Comparison of ENCODE assay signal across 9 cellular contexts in genomic region chr10:117137031-117137910, GRCh38. TPM values are rescaled to one million over a fixed set of nuclear protein-coding genes. Genes with fewer than 3 reads are reported as not detected.
A peak's percentile ranks its signal among the peaks of the same experiment; 100 is the strongest.
DNase-seq lines count a peak whose midpoint lies in the region; ATAC-seq lines count a peak whose summit lies in the region.
"Had no signal": no experiment of that assay in that cellular context is flagged by ENCODE, and none has a peak within 500 bp of the region (broad histone marks: within the 10 kb centered on the region; RNA-seq: fewer than 3 reads in every experiment).

No MANE protein-coding gene starts in this region.

- peak; percentile 50 for DNase-seq in AG08396 (ENCODE audit: low spot score)
- DNase-seq in myocyte (ENCODE audit: low read depth), result peak; percentile 7
- DNase-seq in foreskin melanocyte, result no peak
- DNase-seq in SHP77 (lab: John Stamatoyannopoulos, UW), result no peak

- ATAC-seq in GM21723 (IDR thresholded peaks at IDR 0.05; ENCODE audit: unreplicated experiment), result no peak
- ATAC-seq in HG02885 (IDR thresholded peaks at IDR 0.05; ENCODE audit: poor library complexity, unreplicated experiment), result no peak

- no peaks in the 10 kb centered on the region for H3K9me3 ChIP-seq in HUES48 (ENCODE audit: control insufficient read depth, insufficient read depth, low read length)
- no peaks in the 10 kb centered on the region for H3K9me3 ChIP-seq in ectodermal cell (ENCODE audit: control insufficient read depth, low read length)

- no peak overlapping the region for H3K27ac ChIP-seq in HUES48 (ENCODE audit: low read depth, low read length)
- no peak overlapping the region for H3K27ac ChIP-seq in ectodermal cell (ENCODE audit: insufficient read depth, low read depth, low read length, poor library complexity, severe bottlenecking)
- H3K27ac ChIP-seq: SJSA1 had no signal

- H3K27me3 ChIP-seq in HUES48 (ENCODE audit: control insufficient read depth, insufficient read depth, low read length) (peaks cover 99% of the 10 kb centered on the region), ectodermal cell (ENCODE audit: control insufficient read depth, insufficient read depth, low read length, poor library complexity, severe bottlenecking) (peaks cover 100% of the 10 kb centered on the region)

- H3K4me3 ChIP-seq in HUES48 (ENCODE audit: low read depth, low read length) (peak overlapping the region; percentile 38; the same call in 1 of the 2 replicates), ectodermal cell (ENCODE audit: insufficient read depth, low read depth, low read length) (peak overlapping the region; percentile 33)
- H3K4me3 ChIP-seq: SJSA1 had no signal

- 0% methylated on average over 98 of the region's 98 CpGs for WGBS in ectodermal cell, 2 experiments

- peaks cover 15% of the 10 kb centered on the region; the same call in 1 of the 2 replicates for H3K4me1 ChIP-seq in HUES48 (ENCODE audit: control insufficient read depth, insufficient read depth, low read length)
- peaks cover 25% of the 10 kb centered on the region for H3K4me1 ChIP-seq in ectodermal cell (ENCODE audit: control insufficient read depth, insufficient read depth, low read length)

- no peak overlapping the region for H3K9ac ChIP-seq in HUES48 (ENCODE audit: low read depth, low read length)

- H3K36me3 ChIP-seq in HUES48 (ENCODE audit: control insufficient read depth, insufficient read depth, low read length) (no peaks in the 10 kb centered on the region), ectodermal cell (ENCODE audit: control insufficient read depth, insufficient read depth, low read length) (no peaks in the 10 kb centered on the region)
- H3K36me3 ChIP-seq: SJSA1 had no signal

RNA-seq across cellular contexts. Expression of gene VAX1, which starts 0.8 kb away (rescaled TPM):
- not detected for polyA plus RNA-seq in ectodermal cell (2013, experiment 1 of 4)
- 0.14 TPM for polyA plus RNA-seq in ectodermal cell (2013, experiment 2 of 4)
- polyA plus RNA-seq in ectodermal cell (2013, experiment 3 of 4), result 0.21 TPM
- 0.08 TPM for polyA plus RNA-seq in ectodermal cell (2013, experiment 4 of 4)
- total RNA-seq in myocyte, result not detected in 2 replicates
- polyA plus RNA-seq in myocyte (2012), result not detected
- total RNA-seq: SJSA1 had no signal

Comparison
In these comparisons a context has a peak if more than half of its experiments do, and no peak if none do; other contexts are left out.
1. DNase-seq: peak in AG08396 (single experiment) and myocyte (single experiment); none in foreskin melanocyte (single experiment) and SHP77 (0 of 2).